In the genomic region with DNA sequence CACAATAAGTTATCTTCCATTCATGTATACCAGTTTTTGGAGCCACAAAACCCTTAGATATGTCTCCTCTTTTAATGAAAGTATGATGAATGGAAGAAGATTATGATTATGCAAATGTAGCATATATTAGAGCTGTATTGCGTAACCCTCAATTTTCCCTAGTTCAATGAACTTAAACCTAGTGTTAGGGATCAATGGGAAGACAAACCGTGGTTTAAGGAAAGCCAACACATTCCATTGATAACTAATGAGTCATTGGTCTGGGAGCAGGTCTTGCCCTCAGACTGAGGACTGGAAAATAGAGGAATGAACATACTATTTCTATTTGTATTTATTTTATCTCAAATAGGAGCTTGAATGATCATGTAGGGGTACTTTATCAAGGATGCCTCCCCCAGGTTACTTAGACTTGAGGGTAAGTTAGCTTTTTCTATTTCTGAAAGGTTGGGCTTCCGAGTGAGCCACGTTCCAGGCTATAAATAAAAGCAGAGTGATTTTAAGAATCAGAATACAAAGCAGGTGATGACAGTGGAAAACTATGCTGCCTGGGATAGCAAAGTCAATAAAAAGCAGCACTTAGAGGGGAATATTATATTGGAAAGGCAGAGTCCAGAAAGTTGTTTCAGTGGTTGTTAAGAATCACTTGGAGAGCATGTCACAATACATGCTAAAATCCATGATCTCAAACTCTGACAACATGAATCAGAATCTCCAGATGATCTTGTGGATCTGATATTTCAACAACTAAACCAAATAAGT, we compare ENCODE assay signal across 2 cellular contexts.
TF ChIP-seq lines count a peak whose summit lies in the region.

No MANE protein-coding gene starts in this region.

TF ChIP-seq in A549, 52 proteins besides CTCF, POLR2A, EP300 and RAD21 (continued from another document):
- TF ChIP-seq GATA3 (IDR thresholded peaks at IDR 0.05; ENCODE audit: borderline replicate concordance), result no peak
- no peak for TF ChIP-seq NR3C1 (IDR thresholded peaks at IDR 0.05)

TF ChIP-seq in K562, 482 proteins besides CTCF, POLR2A, EP300 and RAD21 (continued from another document):
- TF ChIP-seq, protein P1, sequence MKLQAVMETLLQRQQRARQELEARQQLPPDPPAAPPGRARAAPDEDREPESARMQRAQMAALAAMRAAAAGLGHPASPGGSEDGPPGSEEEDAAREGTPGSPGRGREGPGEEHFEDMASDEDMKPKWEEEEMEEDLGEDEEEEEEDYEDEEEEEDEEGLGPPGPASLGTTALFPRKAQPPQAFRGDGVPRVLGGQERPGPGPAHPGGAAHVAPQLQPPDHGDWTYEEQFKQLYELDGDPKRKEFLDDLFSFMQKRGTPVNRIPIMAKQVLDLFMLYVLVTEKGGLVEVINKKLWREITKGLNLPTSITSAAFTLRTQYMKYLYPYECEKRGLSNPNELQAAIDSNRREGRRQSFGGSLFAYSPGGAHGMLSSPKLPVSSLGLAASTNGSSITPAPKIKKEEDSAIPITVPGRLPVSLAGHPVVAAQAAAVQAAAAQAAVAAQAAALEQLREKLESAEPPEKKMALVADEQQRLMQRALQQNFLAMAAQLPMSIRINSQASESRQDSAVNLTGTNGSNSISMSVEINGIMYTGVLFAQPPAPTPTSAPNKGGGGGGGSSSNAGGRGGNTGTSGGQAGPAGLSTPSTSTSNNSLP (IDR thresholded peaks at IDR 0.05; ENCODE audit: borderline replicate concordance, low read depth, low read length), result no peak
- TF ChIP-seq CEBPG (CRISPR knock-in tag; IDR thresholded peaks at IDR 0.05) (no peak), CEBPG (tag; conservative IDR thresholded peaks at IDR 0.05 in 1 of 2, IDR thresholded peaks at IDR 0.05 in 1 of 2) (peak in 1 of 2 experiments; percentile 73; a peak in 2 of 4 replicates), FIP1L1 (IDR thresholded peaks at IDR 0.05; ENCODE audit: low read depth, low read length, poor library complexity, severe bottlenecking) (no peak), ZNF143 (CRISPR knock-in tag; IDR thresholded peaks at IDR 0.05) (no peak), CHCHD3 (CRISPR knock-in tag; IDR thresholded peaks at IDR 0.05) (no peak), FUS (optimal IDR thresholded peaks at IDR 0.05; ENCODE audit: low read depth, low read length) (no peak), ZNF445 (CRISPR knock-in tag; IDR thresholded peaks at IDR 0.05; ENCODE audit: low read depth) (no peak)
- TF ChIP-seq, protein P2, sequence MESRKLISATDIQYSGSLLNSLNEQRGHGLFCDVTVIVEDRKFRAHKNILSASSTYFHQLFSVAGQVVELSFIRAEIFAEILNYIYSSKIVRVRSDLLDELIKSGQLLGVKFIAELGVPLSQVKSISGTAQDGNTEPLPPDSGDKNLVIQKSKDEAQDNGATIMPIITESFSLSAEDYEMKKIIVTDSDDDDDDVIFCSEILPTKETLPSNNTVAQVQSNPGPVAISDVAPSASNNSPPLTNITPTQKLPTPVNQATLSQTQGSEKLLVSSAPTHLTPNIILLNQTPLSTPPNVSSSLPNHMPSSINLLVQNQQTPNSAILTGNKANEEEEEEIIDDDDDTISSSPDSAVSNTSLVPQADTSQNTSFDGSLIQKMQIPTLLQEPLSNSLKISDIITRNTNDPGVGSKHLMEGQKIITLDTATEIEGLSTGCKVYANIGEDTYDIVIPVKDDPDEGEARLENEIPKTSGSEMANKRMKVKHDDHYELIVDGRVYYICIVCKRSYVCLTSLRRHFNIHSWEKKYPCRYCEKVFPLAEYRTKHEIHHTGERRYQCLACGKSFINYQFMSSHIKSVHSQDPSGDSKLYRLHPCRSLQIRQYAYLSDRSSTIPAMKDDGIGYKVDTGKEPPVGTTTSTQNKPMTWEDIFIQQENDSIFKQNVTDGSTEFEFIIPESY (CRISPR knock-in tag; IDR thresholded peaks at IDR 0.05), result no peak
